11 cellular contexts compared by ENCODE assay signal in genomic region chr4:141352775-141353544, GRCh38.
A peak's percentile ranks its signal among the peaks of the same experiment; 100 is the strongest.
DNase-seq lines count a peak whose midpoint lies in the region; ATAC-seq, FAIRE-seq and TF ChIP-seq lines count a peak whose summit lies in the region.
"Had no signal": no experiment of that assay in that cellular context is flagged by ENCODE, and none has a peak within 500 bp of the region (broad histone marks: within the 10 kb centered on the region; RNA-seq: fewer than 3 reads in every experiment).

No MANE protein-coding gene starts in this region.

- H3K4me2 ChIP-seq in astrocyte (ENCODE audit: low read length), result peak overlapping the region; percentile 75

- no peaks in the 10 kb centered on the region for H3K36me3 ChIP-seq in ACC112 (ENCODE audit: insufficient read depth, low read length)
- no peaks in the 10 kb centered on the region for H3K36me3 ChIP-seq in astrocyte (ENCODE audit: insufficient read depth, low read length)
- no peaks in the 10 kb centered on the region for H3K36me3 ChIP-seq in body of pancreas (replicated peaks in 1 of 2; ENCODE audit: insufficient read depth in 1 of 2, low read depth in 2 of 2)

- H3K9ac ChIP-seq in astrocyte (ENCODE audit: low read length), result peak overlapping the region; percentile 58

- peak overlapping the region; percentile 41; the same call in 1 of the 2 replicates for H3K4me3 ChIP-seq in ACC112 (ENCODE audit: low read depth, low read length)
- H3K4me3 ChIP-seq in Jurkat, Clone E6-1 (ENCODE audit: low read length), result no peak overlapping the region
- H3K4me3 ChIP-seq in astrocyte (ENCODE audit: insufficient read depth, low read depth, low read length), result no peak overlapping the region
- no peak overlapping the region for H3K4me3 ChIP-seq in body of pancreas

- peak; percentile 55 for DNase-seq in Jurkat, Clone E6-1 (ENCODE audit: low read depth, low spot score)
- DNase-seq in astrocyte (ENCODE audit: low read depth), result peak; percentile 87
- DNase-seq in kidney glomerular epithelial cell (lab: John Stamatoyannopoulos, UW), result peak; percentile 63
- DNase-seq in NCI-H526 (lab: John Stamatoyannopoulos, UW), result no peak
- no peak for DNase-seq in body of pancreas
- DNase-seq in central memory CD4-positive, alpha-beta T cell, result no peak
- DNase-seq: activated CD4-positive, alpha-beta T cell treated with anti-CD3 and anti-CD28 coated beads, Interleukin-2, amount 50 U/mL, for 4 hours; NCI-H1417 treated with DMSO at 0.1 percent for 48 hours; stimulated activated CD4-positive, alpha-beta T cell treated with anti-CD3 and anti-CD28 coated beads, Interleukin-2, amount 100 ng/mL, for 24 hours had no signal

- no peaks in the 10 kb centered on the region for H3K36me3 Mint-ChIP-seq in astrocyte (ENCODE audit: low read depth, unreplicated experiment)

- H2AFZ ChIP-seq in ACC112 (ENCODE audit: low read length, unreplicated experiment) (peak overlapping the region; percentile 96), astrocyte (ENCODE audit: low read depth, low read length) (peak overlapping the region; percentile 58)

- TF ChIP-seq CTCF in astrocyte (IDR thresholded peaks at IDR 0.05; ENCODE audit: insufficient read depth, low read depth, low read length), result no peak
- TF ChIP-seq CTCF in body of pancreas (IDR thresholded peaks at IDR 0.05), result no peak

- H3K4me1 ChIP-seq in ACC112 (ENCODE audit: control insufficient read depth, insufficient read depth, low read length, unreplicated experiment) (peaks cover 34% of the 10 kb centered on the region), astrocyte (ENCODE audit: insufficient read depth, low read length) (peaks cover 15% of the 10 kb centered on the region), body of pancreas (peaks cover 15% of the 10 kb centered on the region)

- peak overlapping the region; percentile 75 for H3K4me3 Mint-ChIP-seq in astrocyte (ENCODE audit: unreplicated experiment)

- peak overlapping the region; percentile 94 for H3K27ac Mint-ChIP-seq in astrocyte (ENCODE audit: unreplicated experiment)

- peaks cover 27% of the 10 kb centered on the region for H3K4me1 Mint-ChIP-seq in astrocyte (ENCODE audit: low read depth, unreplicated experiment)

- H3K27ac ChIP-seq in ACC112 (ENCODE audit: low read depth, low read length), result peak overlapping the region; percentile 55
- peak overlapping the region; percentile 77 for H3K27ac ChIP-seq in astrocyte (ENCODE audit: low read depth, low read length)
- H3K27ac ChIP-seq in body of pancreas, result peak overlapping the region in 2 of 4 donors; percentile 21 to 59

- no peaks in the 10 kb centered on the region for H3K9me3 ChIP-seq in astrocyte (ENCODE audit: insufficient read depth, low read depth, low read length)
- no peaks in the 10 kb centered on the region for H3K9me3 ChIP-seq in body of pancreas

- TF ChIP-seq POLR2A in body of pancreas (IDR thresholded peaks at IDR 0.05), result no peak

- no peaks in the 10 kb centered on the region for H3K27me3 Mint-ChIP-seq in astrocyte (ENCODE audit: low read depth, unreplicated experiment)

- H3K79me2 ChIP-seq in ACC112 (ENCODE audit: control insufficient read depth, insufficient read depth, low read length, unreplicated experiment), result no peaks in the 10 kb centered on the region
- no peaks in the 10 kb centered on the region for H3K79me2 ChIP-seq in astrocyte (ENCODE audit: insufficient read depth, low read length)

- H3K27me3 ChIP-seq in ACC112 (ENCODE audit: insufficient read depth, low read length), result no peaks in the 10 kb centered on the region
- H3K27me3 ChIP-seq in astrocyte (ENCODE audit: insufficient read depth, low read length), result no peaks in the 10 kb centered on the region
- no peaks in the 10 kb centered on the region for H3K27me3 ChIP-seq in body of pancreas

- no peaks in the 10 kb centered on the region for H4K20me1 ChIP-seq in astrocyte (ENCODE audit: insufficient read depth, low read length)

- intact Hi-C loops in body of pancreas (cut with DNase I), result no loop called here

- ATAC-seq in GM18909 (IDR thresholded peaks at IDR 0.05; ENCODE audit: poor library complexity, unreplicated experiment), result no peak
- no peak for ATAC-seq in body of pancreas

- FAIRE-seq in astrocyte (lab: Jason Lieb, UNC), result no peak

- H3K9me3 Mint-ChIP-seq in astrocyte (ENCODE audit: unreplicated experiment), result peaks cover under 1% of the 10 kb centered on the region

- 37 to 52% methylated on average over 5 of the region's 5 CpGs for WGBS in body of pancreas, 2 donors

Comparison
In these comparisons a context has a peak if more than half of its experiments do, and no peak if none do; other contexts are left out.
1. DNase-seq: peak in Jurkat, Clone E6-1 (single experiment), astrocyte (single experiment) and kidney glomerular epithelial cell (single experiment); none in NCI-H526 (0 of 2), body of pancreas (0 of 4) and central memory CD4-positive, alpha-beta T cell (single experiment).